8 cellular contexts compared by ENCODE assay signal in the genomic region with DNA sequence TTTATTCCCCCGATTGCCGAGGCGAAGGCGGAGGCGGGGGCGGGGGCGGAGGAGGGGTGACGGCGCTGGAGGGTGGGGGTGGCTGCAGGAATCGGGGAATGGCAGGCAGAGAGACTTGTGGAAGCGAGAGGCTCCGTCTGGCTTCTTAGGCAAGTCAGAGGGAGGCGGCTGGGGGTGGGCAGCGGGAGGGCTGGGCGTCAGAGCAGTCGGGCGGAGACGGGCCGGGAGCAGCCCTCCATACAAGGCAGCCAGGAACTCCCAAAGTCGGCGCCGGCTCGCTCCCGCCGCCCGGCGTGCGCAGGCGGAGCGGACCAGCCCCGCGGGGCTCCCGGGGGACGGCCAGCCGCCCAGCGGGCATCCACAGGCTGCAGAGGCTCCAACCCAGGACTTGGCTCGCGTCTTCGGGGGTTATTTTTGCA. TPM values are rescaled to one million over a fixed set of nuclear protein-coding genes. Genes with fewer than 3 reads are reported as not detected.
DNase-seq lines count a peak whose midpoint lies in the region; ATAC-seq and TF ChIP-seq lines count a peak whose summit lies in the region.

No MANE protein-coding gene starts in this region.

- peaks cover 5% of the 10 kb centered on the region for H3K79me2 ChIP-seq in mesendoderm (ENCODE audit: control insufficient read depth, insufficient read depth, low read length)

- H3K4ac ChIP-seq in mesendoderm (ENCODE audit: low read depth, low read length): peak overlapping the region; percentile 61

- H3K4me3 ChIP-seq in epithelial cell of esophagus (ENCODE audit: low read length): peak overlapping the region; percentile 50
- peak overlapping the region; percentile 80 for H3K4me3 ChIP-seq in mesendoderm (ENCODE audit: low read length)
- peak overlapping the region; percentile 80 to 86 for H3K4me3 ChIP-seq in testis

- H2BK15ac ChIP-seq in mesendoderm (replicated peaks; ENCODE audit: low read depth): no peak overlapping the region

- no peaks in the 10 kb centered on the region for H3K9me3 ChIP-seq in testis

- peak overlapping the region; percentile 88 for H4K8ac ChIP-seq in mesendoderm (ENCODE audit: low read depth, low read length)

- H3K18ac ChIP-seq in mesendoderm (ENCODE audit: low read length): peak overlapping the region; percentile 68

- no peak overlapping the region for H2BK5ac ChIP-seq in mesendoderm (ENCODE audit: low read length)

- H3K27me3 ChIP-seq in mesendoderm (ENCODE audit: insufficient read depth, low read length, poor library complexity) (no peaks in the 10 kb centered on the region), testis (no peaks in the 10 kb centered on the region)

- no peak overlapping the region for H3K23ac ChIP-seq in mesendoderm (ENCODE audit: low read length)

- H3K9ac ChIP-seq in mesendoderm (ENCODE audit: low read length): peak overlapping the region; percentile 73

- H2BK120ac ChIP-seq in mesendoderm (ENCODE audit: low read depth, low read length): peak overlapping the region; percentile 83

- H3K27ac ChIP-seq in mesendoderm (ENCODE audit: low read depth, low read length) (peak overlapping the region; percentile 90), testis (peak overlapping the region; percentile 88 to 92)

- intact Hi-C loops in testis (cut with DNase I; ENCODE audit: low total_unique reads): no loop called here

- peak; percentile 64 for DNase-seq in GM04504 (ENCODE audit: low read depth)
- peak; percentile 54 for DNase-seq in M059J (ENCODE audit: low read depth)
- peak; percentile 31 for DNase-seq in epithelial cell of esophagus (ENCODE audit: low read depth)
- peak; percentile 93 for DNase-seq in mesendoderm
- peak; percentile 93 for DNase-seq in testis

- H4K5ac ChIP-seq in mesendoderm (ENCODE audit: low read length): no peak overlapping the region

- no CpG with 5 or more reads among the region's 39 CpGs for WGBS in mesendoderm (ENCODE audit: extremely low coverage, insufficient coverage, low lambda C conversion rate)
- 0% methylated on average over 31 of the region's 39 CpGs; no CpG with 5 or more reads in 1 of the 2 donors for WGBS in testis, 2 donors

- no peak overlapping the region for H2AK5ac ChIP-seq in mesendoderm (ENCODE audit: low read length)

- H3K4me2 ChIP-seq in mesendoderm (ENCODE audit: low read length): peak overlapping the region; percentile 96

- H3K56ac ChIP-seq in mesendoderm (ENCODE audit: low read length): peak overlapping the region; percentile 87

- peak; percentile 90 for ATAC-seq in SK-N-SH treated with all-trans-retinoic acid at 6 μM for 48 hours
- ATAC-seq in HG03521 (IDR thresholded peaks at IDR 0.05; ENCODE audit: unreplicated experiment): no peak
- no peak for ATAC-seq in HG03342 (IDR thresholded peaks at IDR 0.05; ENCODE audit: unreplicated experiment)

- TF ChIP-seq CTCF in epithelial cell of esophagus (IDR thresholded peaks at IDR 0.05; ENCODE audit: insufficient read depth, low read depth, low read length, missing control alignments): no peak
- TF ChIP-seq CTCF in testis (IDR thresholded peaks at IDR 0.05): no peak

- H3K36me3 ChIP-seq in mesendoderm (ENCODE audit: control insufficient read depth, insufficient read depth, low read length) (no peaks in the 10 kb centered on the region), testis (ENCODE audit: low read depth, missing control alignments) (no peaks in the 10 kb centered on the region)

- H3K79me1 ChIP-seq in mesendoderm (ENCODE audit: low read length): no peaks in the 10 kb centered on the region

- peaks cover 2% of the 10 kb centered on the region for H3K4me1 ChIP-seq in mesendoderm (ENCODE audit: control insufficient read depth, low read depth, low read length)
- H3K4me1 ChIP-seq in testis: peaks cover 7% of the 10 kb centered on the region

- TF ChIP-seq POLR2A in testis (IDR thresholded peaks at IDR 0.05): no peak

TF ChIP-seq in SK-N-SH treated with all-trans-retinoic acid at 6 μM for 48 hours, 23 proteins besides CTCF, POLR2A, EP300 and RAD21:
- TF ChIP-seq ZNF565 (CRISPR knock-in tag; conservative IDR thresholded peaks at IDR 0.05; ENCODE audit: low read depth): no peak
- TF ChIP-seq OSR1 (CRISPR knock-in tag; IDR thresholded peaks at IDR 0.05): no peak
- no peak for TF ChIP-seq TOX (CRISPR knock-in tag; IDR thresholded peaks at IDR 0.05; ENCODE audit: borderline replicate concordance)
- TF ChIP-seq, protein P1, sequence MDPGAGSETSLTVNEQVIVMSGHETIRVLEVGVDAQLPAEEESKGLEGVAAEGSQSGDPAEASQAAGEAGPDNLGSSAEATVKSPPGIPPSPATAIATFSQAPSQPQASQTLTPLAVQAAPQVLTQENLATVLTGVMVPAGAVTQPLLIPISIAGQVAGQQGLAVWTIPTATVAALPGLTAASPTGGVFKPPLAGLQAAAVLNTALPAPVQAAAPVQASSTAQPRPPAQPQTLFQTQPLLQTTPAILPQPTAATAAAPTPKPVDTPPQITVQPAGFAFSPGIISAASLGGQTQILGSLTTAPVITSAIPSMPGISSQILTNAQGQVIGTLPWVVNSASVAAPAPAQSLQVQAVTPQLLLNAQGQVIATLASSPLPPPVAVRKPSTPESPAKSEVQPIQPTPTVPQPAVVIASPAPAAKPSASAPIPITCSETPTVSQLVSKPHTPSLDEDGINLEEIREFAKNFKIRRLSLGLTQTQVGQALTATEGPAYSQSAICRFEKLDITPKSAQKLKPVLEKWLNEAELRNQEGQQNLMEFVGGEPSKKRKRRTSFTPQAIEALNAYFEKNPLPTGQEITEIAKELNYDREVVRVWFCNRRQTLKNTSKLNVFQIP (CRISPR knock-in tag; IDR thresholded peaks at IDR 0.05; ENCODE audit: borderline replicate concordance, low read depth): no peak
- TF ChIP-seq, protein P2, sequence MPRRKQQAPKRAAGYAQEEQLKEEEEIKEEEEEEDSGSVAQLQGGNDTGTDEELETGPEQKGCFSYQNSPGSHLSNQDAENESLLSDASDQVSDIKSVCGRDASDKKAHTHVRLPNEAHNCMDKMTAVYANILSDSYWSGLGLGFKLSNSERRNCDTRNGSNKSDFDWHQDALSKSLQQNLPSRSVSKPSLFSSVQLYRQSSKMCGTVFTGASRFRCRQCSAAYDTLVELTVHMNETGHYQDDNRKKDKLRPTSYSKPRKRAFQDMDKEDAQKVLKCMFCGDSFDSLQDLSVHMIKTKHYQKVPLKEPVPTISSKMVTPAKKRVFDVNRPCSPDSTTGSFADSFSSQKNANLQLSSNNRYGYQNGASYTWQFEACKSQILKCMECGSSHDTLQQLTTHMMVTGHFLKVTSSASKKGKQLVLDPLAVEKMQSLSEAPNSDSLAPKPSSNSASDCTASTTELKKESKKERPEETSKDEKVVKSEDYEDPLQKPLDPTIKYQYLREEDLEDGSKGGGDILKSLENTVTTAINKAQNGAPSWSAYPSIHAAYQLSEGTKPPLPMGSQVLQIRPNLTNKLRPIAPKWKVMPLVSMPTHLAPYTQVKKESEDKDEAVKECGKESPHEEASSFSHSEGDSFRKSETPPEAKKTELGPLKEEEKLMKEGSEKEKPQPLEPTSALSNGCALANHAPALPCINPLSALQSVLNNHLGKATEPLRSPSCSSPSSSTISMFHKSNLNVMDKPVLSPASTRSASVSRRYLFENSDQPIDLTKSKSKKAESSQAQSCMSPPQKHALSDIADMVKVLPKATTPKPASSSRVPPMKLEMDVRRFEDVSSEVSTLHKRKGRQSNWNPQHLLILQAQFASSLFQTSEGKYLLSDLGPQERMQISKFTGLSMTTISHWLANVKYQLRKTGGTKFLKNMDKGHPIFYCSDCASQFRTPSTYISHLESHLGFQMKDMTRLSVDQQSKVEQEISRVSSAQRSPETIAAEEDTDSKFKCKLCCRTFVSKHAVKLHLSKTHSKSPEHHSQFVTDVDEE (CRISPR knock-in tag; IDR thresholded peaks at IDR 0.05): no peak
- TF ChIP-seq BACH2 (CRISPR knock-in tag; IDR thresholded peaks at IDR 0.05; ENCODE audit: borderline replicate concordance): no peak
- no peak for TF ChIP-seq ARNTL (CRISPR knock-in tag; IDR thresholded peaks at IDR 0.05; ENCODE audit: borderline replicate concordance, low read depth)
TF ChIP-seq in SK-N-SH treated with all-trans-retinoic acid at 6 μM for 48 hours: peak in this region for 0.

RNA-seq across cellular contexts. Expression of a gene that starts 0.2 kb away (rescaled TPM):
- 3.1 and 8.3 TPM in 2 replicates for total RNA-seq in M059J (2014; rRNA removed; shearing (Covaris generic))
- 12.8 TPM for polyA plus RNA-seq in mesendoderm (2013, experiment 1 of 2)
- 13.3 TPM for polyA plus RNA-seq in mesendoderm (2013, experiment 2 of 2)
- total RNA-seq in testis: 10 to 100 TPM; 28.0 to 29.1 TPM
- 5.4 TPM for polyA plus RNA-seq in testis (ENCODE audit: insufficient read depth, low read depth, low replicate concordance)

Comparison
In these comparisons a context has a peak if more than half of its experiments do, and no peak if none do; other contexts are left out.
1. DNase-seq: peak in every context shown above with its lines; median percentile 93 in mesendoderm; 93 in testis; 64 in GM04504; 54 in M059J; 31 in epithelial cell of esophagus.